Comparison of ENCODE assay signal across 12 cellular contexts in the genomic region with DNA sequence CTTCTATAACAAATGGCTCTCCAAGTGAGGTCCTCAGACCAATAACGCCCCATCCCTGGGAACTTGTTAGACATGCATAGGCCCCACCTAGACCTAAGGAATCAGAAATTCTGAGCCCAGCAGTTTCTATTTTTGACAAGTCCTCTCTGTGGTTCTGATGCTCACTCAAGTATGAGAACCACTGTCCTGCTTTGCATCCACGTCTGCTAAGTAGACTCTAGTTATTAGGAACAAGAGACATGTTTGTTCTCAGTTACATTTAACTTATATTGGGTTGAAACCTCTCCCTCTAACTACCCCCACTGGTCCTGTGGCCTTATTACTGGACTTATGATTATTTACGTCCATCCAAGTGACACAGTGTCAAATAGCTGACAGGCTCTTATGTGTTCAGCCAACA.
A peak's percentile ranks its signal among the peaks of the same experiment; 100 is the strongest.
DNase-seq lines count a peak whose midpoint lies in the region; ATAC-seq and TF ChIP-seq lines count a peak whose summit lies in the region.
"Had no signal": no experiment of that assay in that cellular context is flagged by ENCODE, and none has a peak within 500 bp of the region (broad histone marks: within the 10 kb centered on the region; RNA-seq: fewer than 3 reads in every experiment).

No MANE protein-coding gene starts in this region.

- H3K36me3 ChIP-seq in OCI-LY3 (replicated peaks; ENCODE audit: low read depth, low read length) = no peaks in the 10 kb centered on the region
- no peaks in the 10 kb centered on the region for H3K36me3 ChIP-seq in mesenchymal stem cell (ENCODE audit: control insufficient read depth in 1 of 2, insufficient read depth in 2 of 2, low read depth in 1 of 2, low read length in 2 of 2)

- no peak overlapping the region for H4K8ac ChIP-seq in mesenchymal stem cell (ENCODE audit: low read length)

- H3K79me1 ChIP-seq in mesenchymal stem cell (replicated peaks; ENCODE audit: low read length, poor library complexity, severe bottlenecking) = no peaks in the 10 kb centered on the region

- no peak overlapping the region for H2BK120ac ChIP-seq in mesenchymal stem cell (ENCODE audit: low read depth, low read length)

- H2AFZ ChIP-seq in OCI-LY3 (ENCODE audit: low read depth, low read length) = peak overlapping the region; percentile 15; the same call in 1 of the 2 replicates
- no peak overlapping the region for H2AFZ ChIP-seq in mesenchymal stem cell (ENCODE audit: low read depth, low read length)

- H3K23ac ChIP-seq in mesenchymal stem cell (ENCODE audit: low read length in 2 of 2) = no peak overlapping the region

- H3K4me1 ChIP-seq in OCI-LY3 (ENCODE audit: low read length) = peaks cover 51% of the 10 kb centered on the region
- no peaks in the 10 kb centered on the region for H3K4me1 ChIP-seq in mesenchymal stem cell (ENCODE audit: control insufficient read depth, insufficient read depth, low read depth, low read length)

- H3K27ac ChIP-seq in OCI-LY3 (ENCODE audit: low read length) = peak overlapping the region; percentile 60
- no peak overlapping the region for H3K27ac ChIP-seq in mesenchymal stem cell (ENCODE audit: low read length, poor library complexity, severe bottlenecking)

- H2AK5ac ChIP-seq in mesenchymal stem cell (ENCODE audit: low read length, severe bottlenecking) = no peak overlapping the region

- peak; percentile 83 for ATAC-seq in GM18858 (IDR thresholded peaks at IDR 0.05; ENCODE audit: unreplicated experiment)
- ATAC-seq in GM21390 (IDR thresholded peaks at IDR 0.05; ENCODE audit: unreplicated experiment) = peak; percentile 90
- peak; percentile 76 for ATAC-seq in HG03039 (IDR thresholded peaks at IDR 0.05; ENCODE audit: unreplicated experiment)
- no peak for ATAC-seq in GM21526 (IDR thresholded peaks at IDR 0.05; ENCODE audit: low FRiP score, unreplicated experiment)
- ATAC-seq: stimulated activated naive CD8-positive, alpha-beta T cell treated with anti-CD3 and anti-CD28 coated beads, Interleukin-15, amount 100 ng/mL, for 72 hours had no signal

- H3K9ac ChIP-seq in OCI-LY3 (ENCODE audit: low read length) (peak overlapping the region; percentile 25; the same call in 1 of the 2 replicates), mesenchymal stem cell (ENCODE audit: low read length) (no peak overlapping the region)

- no peak overlapping the region for H3K4ac ChIP-seq in mesenchymal stem cell (ENCODE audit: low read depth in 1 of 2, low read length in 2 of 2)

- no peak overlapping the region for H4K91ac ChIP-seq in mesenchymal stem cell (ENCODE audit: low read length)

- no peaks in the 10 kb centered on the region for H3K79me2 ChIP-seq in OCI-LY3 (ENCODE audit: low read length)

- WGBS in mesenchymal stem cell = 73% methylated on average over 3 of the region's 3 CpGs

- no peaks in the 10 kb centered on the region for H4K20me1 ChIP-seq in OCI-LY3 (ENCODE audit: insufficient read depth, low read length)

- no peak overlapping the region for H2BK12ac ChIP-seq in mesenchymal stem cell (ENCODE audit: low read length in 2 of 2)

- H3K27me3 ChIP-seq in OCI-LY3 (ENCODE audit: low read depth, low read length) = no peaks in the 10 kb centered on the region
- peaks cover 0 to 3% of the 10 kb centered on the region in 2 experiments for H3K27me3 ChIP-seq in mesenchymal stem cell (ENCODE audit: control insufficient read depth in 1 of 2, insufficient read depth in 1 of 2, low read length in 2 of 2)

- DNase-seq in NCI-H524 treated with DMSO at 0.1 percent for 48 hours (lab: John Stamatoyannopoulos, UW) (no peak), mesenchymal stem cell (no peak)
- no peak for DNase-seq in effector CD4-positive, alpha-beta T cell
- DNase-seq: CD4-positive, alpha-beta T cell; NCI-H1105 treated with DMSO at 0.1 percent for 48 hours; stimulated activated naive CD8-positive, alpha-beta T cell treated with anti-CD3 and anti-CD28 coated beads, Interleukin-15, amount 100 ng/mL, for 72 hours; T-helper 1 cell had no signal

- no peak overlapping the region for H2BK5ac ChIP-seq in mesenchymal stem cell (ENCODE audit: low read depth, low read length, poor library complexity, severe bottlenecking)

- no peak overlapping the region for H2BK15ac ChIP-seq in mesenchymal stem cell (ENCODE audit: low read depth, poor library complexity, severe bottlenecking)

- no peaks in the 10 kb centered on the region for H3K9me3 ChIP-seq in OCI-LY3 (ENCODE audit: insufficient read depth, low read length)
- H3K9me3 ChIP-seq in mesenchymal stem cell (ENCODE audit: control insufficient read depth, low read length) = no peaks in the 10 kb centered on the region

- no peak overlapping the region for H3K18ac ChIP-seq in mesenchymal stem cell (ENCODE audit: low read depth in 1 of 2, low read length in 2 of 2)

- H3K4me2 ChIP-seq in OCI-LY3 (ENCODE audit: low read length) (peak overlapping the region; percentile 64), mesenchymal stem cell (ENCODE audit: low read length, poor library complexity, severe bottlenecking) (no peak overlapping the region)

- H3K14ac ChIP-seq in mesenchymal stem cell (ENCODE audit: low read length in 2 of 2) = no peak overlapping the region

- H3K4me3 ChIP-seq in OCI-LY3 (ENCODE audit: low read length) = peak overlapping the region; percentile 37; the same call in 1 of the 2 replicates
- H3K4me3 ChIP-seq in mesenchymal stem cell (ENCODE audit: insufficient read depth in 1 of 2, low read depth in 1 of 2, low read length in 2 of 2) = no peak overlapping the region

- no peak for TF ChIP-seq CTCF in OCI-LY3 (IDR thresholded peaks at IDR 0.05; ENCODE audit: low read depth, low read length)
